ENCODE assay signal across 1 cellular context in genomic region chr21:39313457-39314154, GRCh38.
TF ChIP-seq lines count a peak whose summit lies in the region.

BRWD1 (minus strand) TSS chr21:39313632; CDS start chr21:39313491, 141 bp downstream.

TF ChIP-seq in GM12878, 131 proteins besides CTCF, POLR2A, EP300 and RAD21 (continued from another document):
- TF ChIP-seq E4F1 (IDR thresholded peaks at IDR 0.05; ENCODE audit: borderline replicate concordance, partially characterized antibody) (peak; percentile 72), BACH1 (IDR thresholded peaks at IDR 0.05; ENCODE audit: borderline replicate concordance) (peak; percentile 66; the same call in 1 of the 2 replicates), ZBTB33 (IDR thresholded peaks at IDR 0.05) (peak; percentile 65), BRCA1 (IDR thresholded peaks at IDR 0.05; ENCODE audit: low read depth, low read length) (peak; percentile 31; the same call in 1 of the 2 replicates), CREM (IDR thresholded peaks at IDR 0.05; ENCODE audit: low read depth) (peak; percentile 74), LARP7 (IDR thresholded peaks at IDR 0.05) (peak; percentile 98), NFYA (IDR thresholded peaks at IDR 0.05; ENCODE audit: borderline replicate concordance, low read depth, low read length) (no peak), MYC (IDR thresholded peaks at IDR 0.05; ENCODE audit: insufficient read depth, insufficient read length, insufficient replicate concordance, low read length, severe bottlenecking) (peak; percentile 99), BHLHE40 (IDR thresholded peaks at IDR 0.05; ENCODE audit: borderline replicate concordance in 1 of 2, low read depth in 2 of 2, low read length in 1 of 2) (peak; percentile 5 to 86; a peak in 2 of 4 replicates)
